ENCODE assay signal across 15 cellular contexts in genomic region chrX:25344191-25344936, GRCh38.
DNase-seq lines count a peak whose midpoint lies in the region; FAIRE-seq and TF ChIP-seq lines count a peak whose summit lies in the region.
"Had no signal": no experiment of that assay in that cellular context is flagged by ENCODE, and none has a peak within 500 bp of the region (broad histone marks: within the 10 kb centered on the region; RNA-seq: fewer than 3 reads in every experiment).

No MANE protein-coding gene starts in this region.

- TF ChIP-seq POLR2A in GM12892 (IDR thresholded peaks at IDR 0.05; ENCODE audit: low read depth, low read length) (no peak), H54 (IDR thresholded peaks at IDR 0.05; ENCODE audit: low read depth, low read length) (no peak)

- peak; percentile 67 for DNase-seq in COLO668 (lab: John Stamatoyannopoulos, UW; ENCODE audit: unreplicated experiment)
- peak; percentile 87 for DNase-seq in NCI-H146 (lab: John Stamatoyannopoulos, UW)
- peak; percentile 95 for DNase-seq in NCI-H82 (lab: John Stamatoyannopoulos, UW)
- DNase-seq in inferior parietal cortex (ENCODE audit: extremely low spot score), result peak; percentile 10
- no peak for DNase-seq in amniotic stem cell (lab: John Stamatoyannopoulos, UW)
- DNase-seq in GM12892 (ENCODE audit: insufficient read length), result no peak
- DNase-seq in H54 (ENCODE audit: insufficient read length, low spot score), result no peak
- no peak for DNase-seq in NCI-H526 treated with DMSO at 0.1 percent for 48 hours (lab: John Stamatoyannopoulos, UW)
- DNase-seq: DMS79 treated with DMSO at 0.1 percent for 48 hours, immature natural killer cell, mesendoderm, NCI-H446, nephron progenitor cell, right lobe of liver had no signal

- FAIRE-seq in GM12892 (lab: Jason Lieb, UNC) (no peak), H54 (lab: Jason Lieb, UNC) (no peak)
- FAIRE-seq: endothelial cell of umbilical vein had no signal

Comparison
In these comparisons a context has a peak if more than half of its experiments do, and no peak if none do; other contexts are left out.
1. DNase-seq: peak in COLO668 (single experiment), NCI-H146 (single experiment), NCI-H82 (single experiment) and inferior parietal cortex (single experiment); none in amniotic stem cell (single experiment), GM12892 (single experiment), H54 (single experiment) and NCI-H526 treated with DMSO at 0.1 percent for 48 hours (single experiment).